Comparison of ENCODE assay signal across 12 cellular contexts in the genomic region with DNA sequence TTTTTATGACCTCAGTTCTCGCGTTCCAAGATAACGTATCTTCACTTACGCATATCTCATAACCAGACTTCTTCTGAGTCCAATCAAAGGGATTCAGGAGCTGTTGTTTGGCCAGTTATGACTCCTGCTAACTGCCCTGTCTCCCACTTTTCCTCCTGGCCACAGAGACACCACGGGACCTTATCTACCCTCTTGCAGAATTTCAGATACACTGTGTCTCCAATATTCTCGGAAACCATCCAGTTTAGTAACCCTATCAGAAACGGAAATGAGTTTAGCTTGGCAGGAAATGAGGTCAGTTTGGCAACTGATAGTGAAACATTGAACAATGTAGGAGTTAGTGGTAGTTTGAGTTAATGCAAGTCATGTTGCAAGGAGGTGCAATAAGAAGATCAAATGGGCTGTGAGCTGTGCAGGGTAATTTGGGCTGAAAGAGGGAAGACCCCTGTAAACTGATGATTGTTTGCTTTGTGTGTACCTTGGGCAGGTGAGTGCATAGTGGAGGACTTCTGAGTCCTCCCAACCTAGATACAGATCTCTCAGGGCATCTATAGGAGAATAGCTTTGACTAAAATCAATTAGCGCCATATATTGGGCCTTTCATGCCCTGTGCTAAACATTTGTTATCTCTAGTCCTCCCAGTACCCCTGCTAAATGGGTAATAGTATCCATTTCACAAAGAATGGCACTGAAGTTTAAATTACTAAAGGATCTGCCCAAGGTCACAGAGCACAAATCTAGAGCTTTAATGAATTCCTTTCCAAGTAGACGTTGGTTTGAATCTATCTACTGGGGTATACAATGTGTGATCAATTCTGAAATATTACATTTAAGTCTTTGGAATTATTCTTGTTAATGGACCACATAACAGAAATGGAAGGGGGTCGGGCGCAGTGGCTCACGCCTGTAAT. TPM values are rescaled to one million over a fixed set of nuclear protein-coding genes. Genes with fewer than 3 reads are reported as not detected.
A peak's percentile ranks its signal among the peaks of the same experiment; 100 is the strongest.
DNase-seq lines count a peak whose midpoint lies in the region; ATAC-seq and TF ChIP-seq lines count a peak whose summit lies in the region.
"Had no signal": no experiment of that assay in that cellular context is flagged by ENCODE, and none has a peak within 500 bp of the region (broad histone marks: within the 10 kb centered on the region; RNA-seq: fewer than 3 reads in every experiment).

No MANE protein-coding gene starts in this region.

- H3K9me3 ChIP-seq in MM.1S (replicated peaks; ENCODE audit: insufficient read depth, low read length) (no peaks in the 10 kb centered on the region), right cardiac atrium (ENCODE audit: control insufficient read depth, low read length) (no peaks in the 10 kb centered on the region), GM23248 (ENCODE audit: low read depth) (no peaks in the 10 kb centered on the region)
- H3K9me3 ChIP-seq: HAP-1, testis had no signal

- no peak overlapping the region for H3K4me3 ChIP-seq in MM.1S (ENCODE audit: low read length)
- no peak overlapping the region for H3K4me3 ChIP-seq in right cardiac atrium (ENCODE audit: low read length)
- H3K4me3 ChIP-seq in GM23248: no peak overlapping the region
- H3K4me3 ChIP-seq: HAP-1, testis had no signal

- H3K4me1 ChIP-seq in MM.1S (ENCODE audit: low read length): no peaks in the 10 kb centered on the region
- H3K4me1 ChIP-seq in right cardiac atrium (ENCODE audit: control insufficient read depth, insufficient read depth, low read length): no peaks in the 10 kb centered on the region
- no peaks in the 10 kb centered on the region for H3K4me1 ChIP-seq in GM23248 (ENCODE audit: insufficient read depth)
- H3K4me1 ChIP-seq: HAP-1, testis had no signal

- in situ Hi-C loops in GM13977 (cut with MboI; ENCODE audit: low pct_unique_long_range_greater_than_20kb, low sequenced_read_pairs, unreplicated experiment): no loop called here
- in situ Hi-C loops in GM23248 (cut with MboI): no loop called here

- TF ChIP-seq CTCF in MM.1S (IDR thresholded peaks at IDR 0.05; ENCODE audit: low read length): no peak
- no peak for TF ChIP-seq CTCF in GM13977 (IDR thresholded peaks at IDR 0.05; ENCODE audit: extremely low read depth, insufficient read depth, missing control alignments)

- H3K27ac ChIP-seq in MM.1S (ENCODE audit: low read length) (no peak overlapping the region), right cardiac atrium (ENCODE audit: low read length) (no peak overlapping the region), GM23248 (no peak overlapping the region)
- H3K27ac ChIP-seq: testis had no signal

- H3K79me2 ChIP-seq in MM.1S (ENCODE audit: low read length) (no peaks in the 10 kb centered on the region), GM23248 (ENCODE audit: insufficient read depth) (no peaks in the 10 kb centered on the region)

- intact Hi-C loops in right cardiac atrium (cut with DNase I): no loop called here

- H2AFZ ChIP-seq in MM.1S (ENCODE audit: low read length) (peak overlapping the region; percentile 38), GM23248 (no peak overlapping the region)

- H3K36me3 ChIP-seq in MM.1S (replicated peaks; ENCODE audit: insufficient read depth, low read length): no peaks in the 10 kb centered on the region
- H3K36me3 ChIP-seq in GM23248 (ENCODE audit: low read depth): no peaks in the 10 kb centered on the region
- H3K36me3 ChIP-seq: HAP-1 had no signal

- no peaks in the 10 kb centered on the region for H3K27me3 ChIP-seq in MM.1S (replicated peaks; ENCODE audit: insufficient read depth, low read length)
- H3K27me3 ChIP-seq in right cardiac atrium (ENCODE audit: control insufficient read depth, insufficient read depth): no peaks in the 10 kb centered on the region
- H3K27me3 ChIP-seq in GM23248 (replicated peaks; ENCODE audit: insufficient read depth): no peaks in the 10 kb centered on the region
- H3K27me3 ChIP-seq: testis had no signal

- H3K4me2 ChIP-seq in MM.1S (ENCODE audit: low read depth, low read length) (no peak overlapping the region), GM23248 (ENCODE audit: unreplicated experiment) (no peak overlapping the region)

- 62% methylated on average over 12 of the region's 12 CpGs for WGBS in right cardiac atrium
- 81 to 83% methylated on average over 12 of the region's 12 CpGs for WGBS in GM23248 (ENCODE audit: low coverage in 1 of 2, low lambda C conversion rate in 2 of 2, missing lambda C conversion rate in 2 of 2), 2 experiments

- ATAC-seq in right cardiac atrium: peak; percentile 72 to 97

- H3F3A ChIP-seq in MM.1S (ENCODE audit: insufficient read depth, low read length) (no peaks in the 10 kb centered on the region), GM23248 (ENCODE audit: insufficient read depth) (no peaks in the 10 kb centered on the region)

- DNase-seq in AML-193 (lab: John Stamatoyannopoulos, UW): peak; percentile 91 to 93
- DNase-seq in MM.1S: peak; percentile 53
- DNase-seq in activated T-cell treated with anti-CD3 and anti-CD28 coated beads, Interleukin-2, amount 50 U/mL, for 48 hours: peak; percentile 22 to 27
- no peak for DNase-seq in right cardiac atrium
- no peak for DNase-seq in GM13977 (ENCODE audit: low spot score)
- no peak for DNase-seq in GM23248
- DNase-seq in NCI-H1694 treated with DMSO at 0.1 percent for 48 hours (lab: John Stamatoyannopoulos, UW): no peak
- no peak for DNase-seq in midbrain (lab: John Stamatoyannopoulos, UW)
- DNase-seq: NCI-H774; stimulated activated CD4-positive, alpha-beta T cell treated with anti-CD3 and anti-CD28 coated beads, Interleukin-1b, Interleukin-23, amount 100 ng/mL, for 48 hours; testis had no signal

- H3K9ac ChIP-seq in MM.1S (ENCODE audit: low read length) (no peak overlapping the region), GM23248 (no peak overlapping the region)

- H4K20me1 ChIP-seq in MM.1S (ENCODE audit: insufficient read depth, low read length): no peaks in the 10 kb centered on the region
- no peaks in the 10 kb centered on the region for H4K20me1 ChIP-seq in GM23248 (ENCODE audit: insufficient read depth)

- H3K9me2 ChIP-seq in MM.1S (replicated peaks; ENCODE audit: insufficient read depth, low read length) (no peaks in the 10 kb centered on the region), GM23248 (ENCODE audit: insufficient read depth) (no peaks in the 10 kb centered on the region)

RNA-seq across cellular contexts. Expression of gene PIK3CB, which starts 41.3 kb away (rescaled TPM):
- total RNA-seq in right cardiac atrium: 10 to 100 TPM; 31.4 to 33.2 (median 32.5) TPM
- polyA plus RNA-seq in right cardiac atrium (12.6 TPM), GM23248 (2016; fragmentation: Nextera tagmentation; extraction: Ambion mirVana) (6.4 and 7.2 TPM in 2 replicates)
- total RNA-seq in GM23248 (2014; rRNA removed; shearing (Covaris generic)): 4.8 TPM in 2 replicates

Comparison
In these comparisons a context has a peak if more than half of its experiments do, and no peak if none do; other contexts are left out.
1. DNase-seq: peak in AML-193 (2 of 2), MM.1S (single experiment) and activated T-cell treated with anti-CD3 and anti-CD28 coated beads, Interleukin-2, amount 50 U/mL, for 48 hours (2 of 2); none in right cardiac atrium (0 of 3), GM13977 (single experiment), GM23248 (single experiment), NCI-H1694 treated with DMSO at 0.1 percent for 48 hours (single experiment) and midbrain (single experiment).